Comparison of ENCODE assay signal across 13 cellular contexts in genomic region chr21:42056468-42056867, GRCh38. TPM values are rescaled to one million over a fixed set of nuclear protein-coding genes. Genes with fewer than 3 reads are reported as not detected.
DNase-seq lines count a peak whose midpoint lies in the region; ATAC-seq and TF ChIP-seq lines count a peak whose summit lies in the region.
"Had no signal": no experiment of that assay in that cellular context is flagged by ENCODE, and none has a peak within 500 bp of the region (broad histone marks: within the 10 kb centered on the region; RNA-seq: fewer than 3 reads in every experiment).

No MANE protein-coding gene starts in this region.

- peak overlapping the region in 1 of 4 experiments; percentile 5 for H3K4me3 ChIP-seq in fibroblast of lung (replicated peaks in 1 of 4; ENCODE audit: control extremely low read depth in 1 of 4, insufficient read depth in 1 of 4, low read depth in 3 of 4, low read length in 4 of 4)
- no peak overlapping the region for H3K4me3 ChIP-seq in transverse colon

- no peak for ATAC-seq in effector memory CD8-positive, alpha-beta T cell (replicated peaks)
- ATAC-seq in HG02852 (IDR thresholded peaks at IDR 0.05; ENCODE audit: unreplicated experiment), result no peak
- no peak for ATAC-seq in HG02973 (IDR thresholded peaks at IDR 0.05; ENCODE audit: unreplicated experiment)

- DNase-seq in NCI-H1436 (lab: John Stamatoyannopoulos, UW) (peak; percentile 52), NCI-H1436 treated with DMSO at 0.1 percent for 48 hours (lab: John Stamatoyannopoulos, UW) (no peak), NCI-H526 (lab: John Stamatoyannopoulos, UW) (peak; percentile 71 to 76), fibroblast of lung (ENCODE audit: low read depth in 2 of 2) (peak; percentile 11 to 17), transverse colon (peak; percentile 47)
- DNase-seq in effector memory CD8-positive, alpha-beta T cell, result no peak
- DNase-seq: activated CD4-positive, CD25-positive, alpha-beta regulatory T cell; activated naive CD4-positive, alpha-beta T cell treated with anti-CD3 and anti-CD28 coated beads, Interleukin-2, amount 50 U/mL, for 16 hours; effector CD8-positive, alpha-beta T cell; GDM1; stimulated activated naive CD4-positive, alpha-beta T cell had no signal

- TF ChIP-seq CTCF in fibroblast of lung (conservative IDR thresholded peaks at IDR 0.05 in 1 of 2, IDR thresholded peaks at IDR 0.05 in 1 of 2; ENCODE audit: low read depth in 1 of 2, low read length in 2 of 2) (no peak), transverse colon (IDR thresholded peaks at IDR 0.05) (no peak)

- no peaks in the 10 kb centered on the region for H4K20me1 ChIP-seq in fibroblast of lung (ENCODE audit: control insufficient read depth, extremely low read depth, insufficient read depth, low read length)

- peaks cover 3% of the 10 kb centered on the region for H3K36me3 Mint-ChIP-seq in effector memory CD8-positive, alpha-beta T cell (ENCODE audit: insufficient read depth)

- H3K9ac ChIP-seq in fibroblast of lung (ENCODE audit: insufficient read depth, low read length), result no peak overlapping the region

- H3K9me3 ChIP-seq in fibroblast of lung (ENCODE audit: control insufficient read depth, insufficient read depth, low read depth, low read length) (no peaks in the 10 kb centered on the region), transverse colon (no peaks in the 10 kb centered on the region)

- no peaks in the 10 kb centered on the region for H3K79me2 ChIP-seq in fibroblast of lung (ENCODE audit: control insufficient read depth, insufficient read depth, low read length)

- H2AFZ ChIP-seq in fibroblast of lung (ENCODE audit: low read length), result no peak overlapping the region

- peaks cover 7 to 9% of the 10 kb centered on the region in 2 donors for H3K4me1 Mint-ChIP-seq in effector memory CD8-positive, alpha-beta T cell (ENCODE audit: low read depth in 2 of 2)

- H3K4me3 Mint-ChIP-seq in effector memory CD8-positive, alpha-beta T cell, result no peak overlapping the region

- WGBS in transverse colon (ENCODE audit: low coverage in 1 of 2), 2 donors, result 50% methylated on average over 11 of the region's 11 CpGs; no CpG with 5 or more reads in 1 of the 2 donors

- in situ Hi-C loops in transverse colon (cut with MboI; ENCODE audit: low pct_ligation_motif_present in 1 of 4, low pct_unique_long_range_greater_than_20kb in 1 of 4, low sequenced_read_pairs in 3 of 4), result no loop called here

- intact Hi-C loops in transverse colon (cut with DNase I; ENCODE audit: low total_unique reads), result no loop called here

- H3K27me3 Mint-ChIP-seq in effector memory CD8-positive, alpha-beta T cell, result no peaks in the 10 kb centered on the region

- peaks cover 8% of the 10 kb centered on the region for H3K27me3 ChIP-seq in fibroblast of lung (ENCODE audit: control insufficient read depth, insufficient read depth, low read length)
- H3K27me3 ChIP-seq in transverse colon, result no peaks in the 10 kb centered on the region

- peaks cover 9% of the 10 kb centered on the region for H3K4me1 ChIP-seq in fibroblast of lung (ENCODE audit: control insufficient read depth, extremely low read depth, insufficient read depth, low read length)
- peaks cover 0 to 34% (median 18%) of the 10 kb centered on the region in 4 donors for H3K4me1 ChIP-seq in transverse colon

- TF ChIP-seq POLR2A in transverse colon (IDR thresholded peaks at IDR 0.05), result no peak

- no peak for TF ChIP-seq EP300 in transverse colon (IDR thresholded peaks at IDR 0.05; ENCODE audit: low read depth)

- no peaks in the 10 kb centered on the region for H3K36me3 ChIP-seq in fibroblast of lung (ENCODE audit: control insufficient read depth, insufficient read depth, low read length)
- H3K36me3 ChIP-seq in transverse colon, result no peaks in the 10 kb centered on the region

- H3K4me2 ChIP-seq in fibroblast of lung (ENCODE audit: extremely low read depth, insufficient read depth, low read length), result peak overlapping the region; percentile 56

- peak overlapping the region in 1 of 2 donors; percentile 46 for H3K27ac Mint-ChIP-seq in effector memory CD8-positive, alpha-beta T cell

- H3K9me3 Mint-ChIP-seq in effector memory CD8-positive, alpha-beta T cell, result no peaks in the 10 kb centered on the region

- H3K27ac ChIP-seq in fibroblast of lung (ENCODE audit: insufficient read depth, low read length) (peak overlapping the region; percentile 82), transverse colon (peak overlapping the region; percentile 66 to 86 (median 76))

RNA-seq across cellular contexts. Expression of gene UMODL1, which starts 14.6 kb away (rescaled TPM):
- total RNA-seq in fibroblast of lung (not detected in 2 replicates), transverse colon (1 to 10 TPM in 1 of 4 donors, under 1 TPM in 2, not detected in 1; 0.16 to 3.2 (median 0.68) TPM)
- polyA plus RNA-seq in fibroblast of lung, result not detected in 2 replicates
- polyA plus RNA-seq in fibroblast of lung (2012), result not detected in 2 replicates
- not detected in 2 replicates for polyA minus RNA-seq in fibroblast of lung (ENCODE audit: low replicate concordance)

RNA-seq across cellular contexts. Expression of gene ZBTB21, which starts 46.3 kb away (rescaled TPM):
- total RNA-seq in fibroblast of lung, result 5.6 and 8.9 TPM in 2 replicates
- 9.1 and 12.2 TPM in 2 replicates for polyA plus RNA-seq in fibroblast of lung
- polyA plus RNA-seq in fibroblast of lung (2012), result 5.6 and 7.0 TPM in 2 replicates
- 19.8 and 31.3 TPM in 2 replicates for polyA minus RNA-seq in fibroblast of lung (ENCODE audit: low replicate concordance)
- total RNA-seq in transverse colon, result 10 to 100 TPM in 2 of 4 donors, 1 to 10 TPM in 2; 5.2 to 19.5 (median 9.7) TPM

Comparison
In these comparisons a context has a peak if more than half of its experiments do, and no peak if none do; other contexts are left out.
1. DNase-seq: peak in NCI-H1436 (single experiment), NCI-H526 (2 of 2), fibroblast of lung (2 of 2) and transverse colon (single experiment); none in NCI-H1436 treated with DMSO at 0.1 percent for 48 hours (single experiment) and effector memory CD8-positive, alpha-beta T cell (0 of 3).